In genomic region chr11:78079232-78080083, GRCh38 we compare ENCODE assay signal across 8 cellular contexts. TPM values are rescaled to one million over a fixed set of nuclear protein-coding genes. Genes with fewer than 3 reads are reported as not detected.
DNase-seq lines count a peak whose midpoint lies in the region; ATAC-seq and TF ChIP-seq lines count a peak whose summit lies in the region.

NDUFC2 (minus strand) TSS chr11:78079862; CDS start chr11:78079744, 118 bp downstream.

- H3K36me3 Mint-ChIP-seq in WTC11 (no peaks in the 10 kb centered on the region; the same call in 1 of the 2 replicates), immature natural killer cell (peaks cover 0 to 4% (median 0%) of the 10 kb centered on the region in 3 donors)

- POLR2A ChIA-PET in WTC11 (lab: Charles Lee) = interaction anchor here (0.6 kb wide), 1 partner anchor 85 kb away, joined by 3 read pairs; the partner anchor contains the start of gene INTS4

- peak within 1 kb of the TSS; percentile 93 to 94 for H3K4me3 ChIP-seq in cardiac fibroblast (replicated peaks in 1 of 2; ENCODE audit: low read depth in 2 of 2, low read length in 2 of 2)

- CTCF ChIA-PET in WTC11 (lab: Charles Lee) = interaction anchor here (0.8 to 2.1 kb wide), 6 partner anchors 33 to 485 kb away, joined by 3 to 7 read pairs (median 6); partner anchors contain the start of gene INTS4

- peak; percentile 67 for DNase-seq in 8988T
- peak; percentile 35 for DNase-seq in NCI-H2196 treated with DMSO at 0.1 percent for 48 hours (lab: John Stamatoyannopoulos, UW; ENCODE audit: unreplicated experiment)
- peak; percentile 69 for DNase-seq in WTC11 (ENCODE audit: low spot score)
- DNase-seq in cardiac fibroblast (ENCODE audit: low read depth in 2 of 2) = peak; percentile 88 to 90
- peak; percentile 68 to 76 (median 72) for DNase-seq in immature natural killer cell
- DNase-seq in smooth muscle cell of the brain vasculature (ENCODE audit: low read depth, low spot score) = peak; percentile 73

- peaks cover 17% of the 10 kb centered on the region for H3K4me1 Mint-ChIP-seq in WTC11
- peaks cover 58 to 69% of the 10 kb centered on the region in 2 donors for H3K4me1 Mint-ChIP-seq in immature natural killer cell

- H3K27ac Mint-ChIP-seq in WTC11 = peak within 1 kb of the TSS; percentile 92
- peak within 1 kb of the TSS; percentile 82 to 92 (median 86) for H3K27ac Mint-ChIP-seq in immature natural killer cell

- H3K4me3 Mint-ChIP-seq in WTC11 (peak within 1 kb of the TSS; percentile 91), immature natural killer cell (peak within 1 kb of the TSS; percentile 92 to 95 (median 94))

- peaks cover 8% of the 10 kb centered on the region for H3K27me3 Mint-ChIP-seq in WTC11 (ENCODE audit: low read depth)
- H3K27me3 Mint-ChIP-seq in immature natural killer cell (ENCODE audit: low read depth in 3 of 3) = peaks cover 3 to 10% (median 7%) of the 10 kb centered on the region in 3 donors

- H3K9me3 Mint-ChIP-seq in WTC11 (no peaks in the 10 kb centered on the region), immature natural killer cell (no peaks in the 10 kb centered on the region)

- TF ChIP-seq CTCF in WTC11 (IDR thresholded peaks at IDR 0.05) = no peak
- no peak for TF ChIP-seq CTCF in cardiac fibroblast (IDR thresholded peaks at IDR 0.05; ENCODE audit: low read depth, low read length)

- ATAC-seq in GM18519 (IDR thresholded peaks at IDR 0.05; ENCODE audit: low FRiP score, unreplicated experiment) = peak; percentile 59
- ATAC-seq in HG03066 (IDR thresholded peaks at IDR 0.05; ENCODE audit: low read depth, unreplicated experiment) = peak; percentile 87
- peak; percentile 86 for ATAC-seq in WTC11

TF ChIP-seq in WTC11, 78 proteins besides CTCF, POLR2A, EP300 and RAD21 (continues in another document):
- no peak for TF ChIP-seq IRF2 (CRISPR knock-in tag; IDR thresholded peaks at IDR 0.05; ENCODE audit: borderline replicate concordance, low read depth)
- TF ChIP-seq SP1 (CRISPR knock-in tag; conservative IDR thresholded peaks at IDR 0.05) = peak; percentile 82
- TF ChIP-seq GRHL2 (CRISPR knock-in tag; IDR thresholded peaks at IDR 0.05; ENCODE audit: insufficient replicate concordance, severe bottlenecking) = no peak
- TF ChIP-seq ZNF512 (CRISPR knock-in tag; IDR thresholded peaks at IDR 0.05; ENCODE audit: borderline replicate concordance) = no peak
- TF ChIP-seq AR (CRISPR knock-in tag; IDR thresholded peaks at IDR 0.05) = no peak
- peak; percentile 81; the same call in 1 of the 2 replicates for TF ChIP-seq ESRRA (CRISPR knock-in tag; IDR thresholded peaks at IDR 0.05; ENCODE audit: borderline replicate concordance)
- TF ChIP-seq FOXK1 (CRISPR knock-in tag; IDR thresholded peaks at IDR 0.05) = peak; percentile 91
- no peak for TF ChIP-seq ZNF416 (CRISPR knock-in tag; IDR thresholded peaks at IDR 0.05)
- peak; percentile 87 for TF ChIP-seq TEAD1 (CRISPR knock-in tag; IDR thresholded peaks at IDR 0.05)
- TF ChIP-seq IRF1 (CRISPR knock-in tag; IDR thresholded peaks at IDR 0.05) = no peak
- no peak for TF ChIP-seq HMGA2 (CRISPR knock-in tag; IDR thresholded peaks at IDR 0.05)
- no peak for TF ChIP-seq AFF4 (CRISPR knock-in tag; IDR thresholded peaks at IDR 0.05; ENCODE audit: borderline replicate concordance)
- TF ChIP-seq NR2C2 (CRISPR knock-in tag; IDR thresholded peaks at IDR 0.05) = 0 out of 2 replicates have a peak, but pooled peaks have one; percentile 39
- peak; percentile 34; the same call in 1 of the 2 replicates for TF ChIP-seq CREB1 (CRISPR knock-in tag; IDR thresholded peaks at IDR 0.05)
- TF ChIP-seq ZNF219 (CRISPR knock-in tag; IDR thresholded peaks at IDR 0.05; ENCODE audit: borderline replicate concordance) = peak; percentile 32; the same call in 1 of the 2 replicates
- TF ChIP-seq ETV6 (CRISPR knock-in tag; IDR thresholded peaks at IDR 0.05) = peak; percentile 71; the same call in 1 of the 2 replicates
- TF ChIP-seq TCF7 (CRISPR knock-in tag; IDR thresholded peaks at IDR 0.05; ENCODE audit: low read depth) = 0 out of 2 replicates have a peak, but pooled peaks have one; percentile 49
- 0 out of 2 replicates have a peak, but pooled peaks have one; percentile 62 for TF ChIP-seq ATF1 (CRISPR knock-in tag; IDR thresholded peaks at IDR 0.05)
- TF ChIP-seq MYBL2 (CRISPR knock-in tag; IDR thresholded peaks at IDR 0.05) = peak; percentile 92; the same call in 1 of the 2 replicates
- no peak for TF ChIP-seq TP53 (CRISPR knock-in tag; IDR thresholded peaks at IDR 0.05)
- TF ChIP-seq ZNF263 (CRISPR knock-in tag; IDR thresholded peaks at IDR 0.05; ENCODE audit: low read depth) = no peak
- TF ChIP-seq MAX (CRISPR knock-in tag; IDR thresholded peaks at IDR 0.05) = peak; percentile 76
- peak; percentile 82; the same call in 1 of the 2 replicates for TF ChIP-seq NFE2L1 (CRISPR knock-in tag; IDR thresholded peaks at IDR 0.05)

RNA-seq across cellular contexts. Expression of gene NDUFC2, which starts in this region (rescaled TPM):
- total RNA-seq in WTC11 (2021) = 195 to 216 TPM (median 215 TPM) in 3 replicates
- polyA plus RNA-seq in immature natural killer cell = 100 to 1,000 TPM; 172 to 320 (median 243) TPM

Comparison
In these comparisons a context has a peak if more than half of its experiments do, and no peak if none do; other contexts are left out.
1. Peak in every context shown above with its lines: DNase-seq, ATAC-seq and H3K4me3 ChIP-seq.
2. DNase-seq: peak in every context shown above with its lines; median percentile 89 in cardiac fibroblast; 73 in smooth muscle cell of the brain vasculature; 72 in immature natural killer cell; 69 in WTC11; 67 in 8988T; 35 in NCI-H2196 treated with DMSO at 0.1 percent for 48 hours.